Comparison of ENCODE assay signal across 8 cellular contexts in the genomic region with DNA sequence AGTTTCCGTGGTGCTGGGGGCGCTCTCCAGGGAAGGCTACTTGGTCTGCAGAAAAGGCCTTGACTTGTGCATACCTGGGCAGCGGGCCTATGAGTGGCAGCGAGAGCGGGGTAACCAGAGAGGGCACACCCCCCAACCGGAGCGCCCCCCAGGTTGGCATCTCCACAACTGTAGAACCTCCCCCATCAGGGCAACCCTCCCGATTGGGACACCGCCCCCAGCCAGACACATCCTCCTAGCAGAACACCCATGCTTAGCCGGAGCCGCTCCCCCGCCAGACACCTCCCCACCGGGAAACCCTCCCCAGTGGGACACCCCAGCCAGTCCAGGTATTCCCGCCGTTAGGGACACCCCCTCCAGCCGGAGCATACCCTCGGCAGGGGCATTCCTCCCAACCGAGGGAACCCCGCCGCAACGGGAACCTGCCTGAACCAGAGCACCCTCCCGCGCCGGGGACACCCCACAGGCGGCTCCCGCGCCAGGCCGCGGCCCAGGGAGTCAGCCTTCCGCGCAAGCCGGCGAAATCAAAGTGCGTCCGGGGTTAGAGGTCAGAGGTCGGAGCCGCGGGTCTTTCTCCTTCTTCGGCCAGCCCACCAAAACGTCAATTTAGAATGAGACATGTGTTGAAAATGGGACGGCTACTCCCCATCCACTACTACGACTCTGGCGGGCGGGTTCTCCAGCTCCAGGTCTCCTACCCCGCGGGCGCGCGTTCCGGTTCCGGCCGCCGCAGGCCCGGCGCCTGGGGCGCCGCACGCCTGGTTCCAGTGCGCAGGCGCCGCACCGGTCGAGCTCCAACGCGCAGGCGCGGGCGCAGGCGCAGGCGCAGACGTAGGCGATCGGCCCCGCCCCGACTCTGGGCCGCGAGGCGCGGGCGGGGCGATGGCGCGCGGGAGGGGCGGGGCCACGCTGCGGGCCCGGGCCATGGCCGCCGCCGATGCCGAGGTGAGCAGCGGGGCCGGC. TPM values are rescaled to one million over a fixed set of nuclear protein-coding genes. Genes with fewer than 3 reads are reported as not detected.
DNase-seq lines count a peak whose midpoint lies in the region; ATAC-seq and TF ChIP-seq lines count a peak whose summit lies in the region.

A gene (plus strand): TSS at position 901 of the 963 bp plus-strand sequence. CDS start 24 bp downstream, at position 925.

- H3K4me1 ChIP-seq in adrenal gland (replicated peaks in 1 of 2) (peaks cover 42 to 69% of the 10 kb centered on the region in 2 donors), left ventricle myocardium inferior (peaks cover 54% of the 10 kb centered on the region), psoas muscle (peaks cover 35% of the 10 kb centered on the region)

- no peak for TF ChIP-seq CTCF in GM12865 (IDR thresholded peaks at IDR 0.05; ENCODE audit: insufficient read depth, low read depth, low read length, missing control alignments)
- TF ChIP-seq CTCF in adrenal gland (IDR thresholded peaks at IDR 0.05), result peak in 1 of 6 experiments; percentile 2
- no peak for TF ChIP-seq CTCF in left ventricle myocardium inferior (IDR thresholded peaks at IDR 0.05; ENCODE audit: borderline replicate concordance)
- TF ChIP-seq CTCF in psoas muscle (IDR thresholded peaks at IDR 0.05), result no peak

- H3K9me3 ChIP-seq in adrenal gland (replicated peaks in 1 of 3) (no peaks in the 10 kb centered on the region), left ventricle myocardium inferior (replicated peaks) (no peaks in the 10 kb centered on the region), psoas muscle (no peaks in the 10 kb centered on the region)

- DNase-seq in GM12865 (ENCODE audit: low read depth) (peak; percentile 93), NCI-H1105 treated with DMSO at 0.1 percent for 48 hours (lab: John Stamatoyannopoulos, UW) (peak; percentile 80), adrenal gland (peak; percentile 80 to 92 (median 89)), left ventricle myocardium inferior (peak; percentile 86), psoas muscle (peak; percentile 88 to 94), ureter (ENCODE audit: low spot score) (peak; percentile 89)

- H3K4me3 ChIP-seq in GM12865 (ENCODE audit: low read depth, low read length) (peak within 1 kb of the TSS; percentile 88), adrenal gland (peak within 1 kb of the TSS; percentile 13 to 96 (median 76)), left ventricle myocardium inferior (peak within 1 kb of the TSS; percentile 98), psoas muscle (peak within 1 kb of the TSS; percentile 75)

- TF ChIP-seq POLR2A in adrenal gland (IDR thresholded peaks at IDR 0.05), result peak; percentile 28 to 71

- H3K27ac ChIP-seq in adrenal gland, result peak within 1 kb of the TSS; percentile 76 to 99 (median 91)
- peak within 1 kb of the TSS; percentile 92 for H3K27ac ChIP-seq in left ventricle myocardium inferior (replicated peaks)
- H3K27ac ChIP-seq in psoas muscle, result peak within 1 kb of the TSS; percentile 95

- ATAC-seq in HG02610 (IDR thresholded peaks at IDR 0.05; ENCODE audit: unreplicated experiment) (peak; percentile 61), psoas muscle (peak; percentile 86 to 92 (median 90))

- 0 to 1% (median 1%) methylated on average over 25 to 94 of the region's 94 CpGs for WGBS in adrenal gland, 4 donors
- 1% methylated on average over 65 to 94 of the region's 94 CpGs for WGBS in psoas muscle, 3 donors

- intact Hi-C loops in T-helper 1 cell treated with Interleukin-12 subunit alpha and Interleukin-12 subunit beta and Interleukin-4 antibody, amounts not matched to agents 30 ng/mL and 1 ng/mL, for 36 hours (cut with micrococcal nuclease), result loop anchor here (1.0 to 10.0 kb wide), 6 partner anchors 10 to 1504 kb away; a partner anchor contains a TSS
- intact Hi-C loops in adrenal gland (cut with DNase I) (no loop called here), left ventricle myocardium inferior (cut with micrococcal nuclease) (no loop called here), psoas muscle (cut with DNase I) (no loop called here)

- H3K36me3 ChIP-seq in adrenal gland (replicated peaks in 1 of 2) (peaks cover 0 to 19% of the 10 kb centered on the region in 2 donors), left ventricle myocardium inferior (peaks cover 31% of the 10 kb centered on the region), psoas muscle (ENCODE audit: insufficient read depth in 1 of 2, low read depth in 1 of 2) (peaks cover 6 to 38% of the 10 kb centered on the region in 2 donors)

- H3K27me3 ChIP-seq in adrenal gland, result no peaks in the 10 kb centered on the region
- H3K27me3 ChIP-seq in left ventricle myocardium inferior (ENCODE audit: low read depth), result no peaks in the 10 kb centered on the region
- no peaks in the 10 kb centered on the region for H3K27me3 ChIP-seq in psoas muscle (ENCODE audit: insufficient read depth in 3 of 3, low read length in 2 of 3)

RNA-seq across cellular contexts. Expression of the gene that starts here (rescaled TPM):
- 101 and 110 TPM in 2 replicates for total RNA-seq in T-helper 1 cell treated with Interleukin-12 subunit alpha and Interleukin-12 subunit beta and Interleukin-4 antibody, amounts not matched to agents 30 ng/mL and 1 ng/mL, for 36 hours
- total RNA-seq in adrenal gland, result 100 to 1,000 TPM in 2 of 8 donors, 10 to 100 TPM in 6; 46.1 to 171 (median 73.8) TPM
- 100 to 1,000 TPM in 1 of 3 donors, 10 to 100 TPM in 2; 42.0 to 107 (median 75.2) TPM for polyA plus RNA-seq in adrenal gland
- 31.3 TPM for total RNA-seq in left ventricle myocardium inferior
- 10 to 100 TPM; 29.2 to 49.6 (median 38.5) TPM for total RNA-seq in psoas muscle
- polyA plus RNA-seq in psoas muscle, result 10 to 100 TPM; 29.0 to 31.2 (median 29.6) TPM
- total RNA-seq in ureter, result 126 TPM

Comparison
In these comparisons a context has a peak if more than half of its experiments do, and no peak if none do; other contexts are left out.
1. Peak in every context shown above with its lines: DNase-seq, ATAC-seq, H3K4me3 ChIP-seq and H3K27ac ChIP-seq.